Comparison of ENCODE assay signal across 1 cellular context in genomic region chr9:33446507-33447403, GRCh38.
TF ChIP-seq lines count a peak whose summit lies in the region.

No MANE protein-coding gene starts in this region.

TF ChIP-seq in K562, 482 proteins besides CTCF, POLR2A, EP300 and RAD21 (continued from another document):
- peak; percentile 82 for TF ChIP-seq SAP30 (IDR thresholded peaks at IDR 0.05; ENCODE audit: borderline replicate concordance, insufficient read depth, low read depth, low read length, poor library complexity, severe bottlenecking)
- no peak for TF ChIP-seq ZNF507 (tag; conservative IDR thresholded peaks at IDR 0.05)
- TF ChIP-seq, protein P1, sequence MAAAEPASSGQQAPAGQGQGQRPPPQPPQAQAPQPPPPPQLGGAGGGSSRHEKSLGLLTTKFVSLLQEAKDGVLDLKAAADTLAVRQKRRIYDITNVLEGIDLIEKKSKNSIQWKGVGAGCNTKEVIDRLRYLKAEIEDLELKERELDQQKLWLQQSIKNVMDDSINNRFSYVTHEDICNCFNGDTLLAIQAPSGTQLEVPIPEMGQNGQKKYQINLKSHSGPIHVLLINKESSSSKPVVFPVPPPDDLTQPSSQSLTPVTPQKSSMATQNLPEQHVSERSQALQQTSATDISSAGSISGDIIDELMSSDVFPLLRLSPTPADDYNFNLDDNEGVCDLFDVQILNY (CRISPR knock-in tag; IDR thresholded peaks at IDR 0.05) = no peak
- no peak for TF ChIP-seq ZNF407 (IDR thresholded peaks at IDR 0.05; ENCODE audit: low read depth)
- no peak for TF ChIP-seq SMAD2 (IDR thresholded peaks at IDR 0.05; ENCODE audit: low read depth, low read length)
- TF ChIP-seq ARNT (IDR thresholded peaks at IDR 0.05) = no peak
- TF ChIP-seq NR1H2 (CRISPR knock-in tag; IDR thresholded peaks at IDR 0.05) = no peak
- TF ChIP-seq ZC3H11A (IDR thresholded peaks at IDR 0.05; ENCODE audit: low read depth, low read length) = no peak
- TF ChIP-seq STAG1 (CRISPR knock-in tag; IDR thresholded peaks at IDR 0.05; ENCODE audit: borderline replicate concordance) = no peak
- no peak for TF ChIP-seq ZNF408 (CRISPR knock-in tag; IDR thresholded peaks at IDR 0.05; ENCODE audit: low read depth)
- TF ChIP-seq HMG20B (CRISPR knock-in tag; IDR thresholded peaks at IDR 0.05) = no peak
- TF ChIP-seq CBX1 (IDR thresholded peaks at IDR 0.05; ENCODE audit: low read depth) = no peak
- TF ChIP-seq CHD2 (IDR thresholded peaks at IDR 0.05; ENCODE audit: low read depth, low read length) = 0 out of 2 replicates have a peak, but pooled peaks have one; percentile 28
- no peak for TF ChIP-seq ZNF655 (CRISPR knock-in tag; IDR thresholded peaks at IDR 0.05)
- TF ChIP-seq KLF10 (CRISPR knock-in tag; IDR thresholded peaks at IDR 0.05) = no peak
- TF ChIP-seq POLR2AphosphoS5 (IDR thresholded peaks at IDR 0.05; ENCODE audit: control insufficient read depth, insufficient read depth, low read depth, low read length) = no peak
- TF ChIP-seq CEBPB (tag; IDR thresholded peaks at IDR 0.05) = no peak
- TF ChIP-seq, protein P2, sequence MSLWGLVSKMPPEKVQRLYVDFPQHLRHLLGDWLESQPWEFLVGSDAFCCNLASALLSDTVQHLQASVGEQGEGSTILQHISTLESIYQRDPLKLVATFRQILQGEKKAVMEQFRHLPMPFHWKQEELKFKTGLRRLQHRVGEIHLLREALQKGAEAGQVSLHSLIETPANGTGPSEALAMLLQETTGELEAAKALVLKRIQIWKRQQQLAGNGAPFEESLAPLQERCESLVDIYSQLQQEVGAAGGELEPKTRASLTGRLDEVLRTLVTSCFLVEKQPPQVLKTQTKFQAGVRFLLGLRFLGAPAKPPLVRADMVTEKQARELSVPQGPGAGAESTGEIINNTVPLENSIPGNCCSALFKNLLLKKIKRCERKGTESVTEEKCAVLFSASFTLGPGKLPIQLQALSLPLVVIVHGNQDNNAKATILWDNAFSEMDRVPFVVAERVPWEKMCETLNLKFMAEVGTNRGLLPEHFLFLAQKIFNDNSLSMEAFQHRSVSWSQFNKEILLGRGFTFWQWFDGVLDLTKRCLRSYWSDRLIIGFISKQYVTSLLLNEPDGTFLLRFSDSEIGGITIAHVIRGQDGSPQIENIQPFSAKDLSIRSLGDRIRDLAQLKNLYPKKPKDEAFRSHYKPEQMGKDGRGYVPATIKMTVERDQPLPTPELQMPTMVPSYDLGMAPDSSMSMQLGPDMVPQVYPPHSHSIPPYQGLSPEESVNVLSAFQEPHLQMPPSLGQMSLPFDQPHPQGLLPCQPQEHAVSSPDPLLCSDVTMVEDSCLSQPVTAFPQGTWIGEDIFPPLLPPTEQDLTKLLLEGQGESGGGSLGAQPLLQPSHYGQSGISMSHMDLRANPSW (CRISPR knock-in tag; IDR thresholded peaks at IDR 0.05) = no peak
- TF ChIP-seq CHAMP1 (IDR thresholded peaks at IDR 0.05) = no peak
- TF ChIP-seq KLF13 (tag; IDR thresholded peaks at IDR 0.05; ENCODE audit: borderline replicate concordance, low read depth) = no peak
- no peak for TF ChIP-seq XRCC4 (IDR thresholded peaks at IDR 0.05; ENCODE audit: extremely low read depth, insufficient read depth, insufficient read length)
- no peak for TF ChIP-seq PRPF4 (IDR thresholded peaks at IDR 0.05; ENCODE audit: insufficient read depth, low read depth, low read length, poor library complexity, severe bottlenecking)
- no peak for TF ChIP-seq DIDO1 (tag; IDR thresholded peaks at IDR 0.05; ENCODE audit: low read depth)
- TF ChIP-seq BACH1 (tag; IDR thresholded peaks at IDR 0.05) = no peak
- no peak for TF ChIP-seq ZZZ3 (IDR thresholded peaks at IDR 0.05)
- TF ChIP-seq, protein P3, sequence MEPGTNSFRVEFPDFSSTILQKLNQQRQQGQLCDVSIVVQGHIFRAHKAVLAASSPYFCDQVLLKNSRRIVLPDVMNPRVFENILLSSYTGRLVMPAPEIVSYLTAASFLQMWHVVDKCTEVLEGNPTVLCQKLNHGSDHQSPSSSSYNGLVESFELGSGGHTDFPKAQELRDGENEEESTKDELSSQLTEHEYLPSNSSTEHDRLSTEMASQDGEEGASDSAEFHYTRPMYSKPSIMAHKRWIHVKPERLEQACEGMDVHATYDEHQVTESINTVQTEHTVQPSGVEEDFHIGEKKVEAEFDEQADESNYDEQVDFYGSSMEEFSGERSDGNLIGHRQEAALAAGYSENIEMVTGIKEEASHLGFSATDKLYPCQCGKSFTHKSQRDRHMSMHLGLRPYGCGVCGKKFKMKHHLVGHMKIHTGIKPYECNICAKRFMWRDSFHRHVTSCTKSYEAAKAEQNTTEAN (CRISPR knock-in tag; IDR thresholded peaks at IDR 0.05) = no peak
